ENCODE assay signal across 8 cellular contexts in the genomic region with DNA sequence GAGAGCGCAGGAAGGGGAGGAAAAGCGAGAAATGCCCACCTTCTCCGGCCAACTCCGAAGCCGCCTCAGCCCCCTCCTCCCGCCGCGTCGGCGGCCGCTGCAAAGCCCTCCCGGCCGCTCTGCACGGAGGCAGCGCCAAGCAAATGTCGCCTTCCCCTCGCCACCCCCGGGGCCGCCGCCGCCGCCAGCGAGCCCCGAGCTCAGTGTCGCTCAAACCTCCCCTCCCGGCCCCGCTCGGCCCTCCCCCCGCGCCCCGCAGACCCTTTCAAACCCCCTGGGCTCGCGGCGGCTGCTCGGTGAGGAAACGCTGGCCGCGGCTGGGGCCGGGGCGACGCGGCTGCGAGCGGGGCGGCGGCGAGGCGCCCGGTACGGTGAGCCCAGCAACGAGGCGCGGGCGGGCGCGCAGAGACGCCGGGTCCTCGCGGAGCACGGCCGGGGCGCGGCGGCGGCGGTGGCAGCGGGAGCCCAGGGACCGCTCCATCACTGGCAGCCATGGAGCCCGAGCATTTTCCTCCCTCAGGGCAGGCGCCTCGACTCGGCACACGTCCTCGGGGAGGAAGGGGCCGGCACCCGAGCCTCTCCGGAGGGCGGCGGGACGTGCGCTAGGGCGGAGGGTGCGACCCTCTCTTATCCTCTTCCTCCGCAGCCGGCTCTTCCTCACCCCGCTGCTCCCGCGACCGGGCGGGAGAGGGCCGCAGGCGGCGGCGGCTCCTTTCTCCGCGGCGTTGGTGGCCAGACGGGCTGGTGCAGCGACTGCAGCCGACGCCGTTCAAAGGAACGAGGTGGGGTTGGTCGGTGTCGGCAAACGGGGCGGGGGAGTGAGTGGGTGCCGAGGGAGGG. TPM values are rescaled to one million over a fixed set of nuclear protein-coding genes. Genes with fewer than 3 reads are reported as not detected.
DNase-seq lines count a peak whose midpoint lies in the region; ATAC-seq and TF ChIP-seq lines count a peak whose summit lies in the region.

No MANE protein-coding gene starts in this region.

- peak overlapping the region; percentile 84 for H3K9ac ChIP-seq in HUES48 (ENCODE audit: low read depth, low read length)

- peaks cover 4 to 46% (median 41%) of the 10 kb centered on the region in 4 donors for H3K4me1 Mint-ChIP-seq in CD4-positive, CD25-positive, alpha-beta regulatory T cell
- H3K4me1 Mint-ChIP-seq in activated CD8-positive, alpha-beta T cell treated with anti-CD3 and anti-CD28 coated beads, Interleukin-2, amount 10 ng/mL, durations not matched to agents 7 days and 5 days (ENCODE audit: low read depth) = peaks cover 36% of the 10 kb centered on the region
- peaks cover 60% of the 10 kb centered on the region for H3K4me1 Mint-ChIP-seq in nephron progenitor cell

- H3K36me3 Mint-ChIP-seq in CD4-positive, CD25-positive, alpha-beta regulatory T cell = no peaks in the 10 kb centered on the region
- H3K36me3 Mint-ChIP-seq in activated CD8-positive, alpha-beta T cell treated with anti-CD3 and anti-CD28 coated beads, Interleukin-2, amount 10 ng/mL, durations not matched to agents 7 days and 5 days (ENCODE audit: low read depth) = peaks cover 25% of the 10 kb centered on the region
- H3K36me3 Mint-ChIP-seq in nephron progenitor cell (ENCODE audit: low read depth) = peaks cover 5% of the 10 kb centered on the region

- intact Hi-C loops in tibial artery (cut with DNase I; ENCODE audit: low total_unique reads) = loop anchor here (10.0 kb wide), 3 partner anchors 92 to 328 kb away; no protein-coding TSS in a partner anchor

- peak overlapping the region in 2 of 3 donors; percentile 91 to 93 for H3K27ac Mint-ChIP-seq in CD4-positive, CD25-positive, alpha-beta regulatory T cell
- peak overlapping the region; percentile 92 for H3K27ac Mint-ChIP-seq in activated CD8-positive, alpha-beta T cell treated with anti-CD3 and anti-CD28 coated beads, Interleukin-2, amount 10 ng/mL, durations not matched to agents 7 days and 5 days
- H3K27ac Mint-ChIP-seq in nephron progenitor cell = peak overlapping the region; percentile 84

- no peaks in the 10 kb centered on the region for H3K27me3 ChIP-seq in CD4-positive, CD25-positive, alpha-beta regulatory T cell (ENCODE audit: control insufficient read depth, insufficient read depth, low read length)
- H3K27me3 ChIP-seq in HUES48 (ENCODE audit: control insufficient read depth, insufficient read depth, low read length) (no peaks in the 10 kb centered on the region), esophagus (ENCODE audit: control insufficient read depth in 1 of 2, insufficient read depth in 2 of 2, low read length in 2 of 2) (no peaks in the 10 kb centered on the region), tibial artery (no peaks in the 10 kb centered on the region)

- H3K4me1 ChIP-seq in CD4-positive, CD25-positive, alpha-beta regulatory T cell (ENCODE audit: control insufficient read depth, insufficient read depth, low read length, poor library complexity, severe bottlenecking) = peaks cover 22% of the 10 kb centered on the region
- peaks cover 50% of the 10 kb centered on the region for H3K4me1 ChIP-seq in HUES48 (ENCODE audit: control insufficient read depth, insufficient read depth, low read length)
- peaks cover 2 to 15% of the 10 kb centered on the region in 2 donors for H3K4me1 ChIP-seq in esophagus (ENCODE audit: control insufficient read depth in 2 of 2, insufficient read depth in 2 of 2, low read length in 1 of 2)
- H3K4me1 ChIP-seq in tibial artery = peaks cover 0 to 41% (median 23%) of the 10 kb centered on the region in 4 donors

- peak; percentile 4 to 14 for ATAC-seq in CD4-positive, CD25-positive, alpha-beta regulatory T cell (ENCODE audit: low read depth in 2 of 2)
- peak; percentile 14 for ATAC-seq in GM21360 (IDR thresholded peaks at IDR 0.05; ENCODE audit: unreplicated experiment)
- ATAC-seq in activated CD8-positive, alpha-beta T cell treated with anti-CD3 and anti-CD28 coated beads, Interleukin-2, amount 10 ng/mL, durations not matched to agents 7 days and 5 days = peak; percentile 35

- H3K4me3 Mint-ChIP-seq in CD4-positive, CD25-positive, alpha-beta regulatory T cell = peak overlapping the region; percentile 97 to 99 (median 98)
- peak overlapping the region; percentile 95 for H3K4me3 Mint-ChIP-seq in activated CD8-positive, alpha-beta T cell treated with anti-CD3 and anti-CD28 coated beads, Interleukin-2, amount 10 ng/mL, durations not matched to agents 7 days and 5 days
- peak overlapping the region; percentile 96 for H3K4me3 Mint-ChIP-seq in nephron progenitor cell

- H3K36me3 ChIP-seq in CD4-positive, CD25-positive, alpha-beta regulatory T cell (ENCODE audit: control insufficient read depth, insufficient read depth, low read length) = no peaks in the 10 kb centered on the region
- H3K36me3 ChIP-seq in HUES48 (ENCODE audit: control insufficient read depth, insufficient read depth, low read length) (peaks cover 28% of the 10 kb centered on the region), esophagus (ENCODE audit: control insufficient read depth in 2 of 2, insufficient read depth in 2 of 2, low read length in 1 of 2) (peaks cover 0 to 3% of the 10 kb centered on the region in 2 donors), tibial artery (no peaks in the 10 kb centered on the region)

- POLR2A ChIA-PET in activated CD8-positive, alpha-beta T cell treated with anti-CD3 and anti-CD28 coated beads, Interleukin-2, amount 10 ng/mL, durations not matched to agents 7 days and 5 days (lab: Charles Lee) = interaction anchor here (0.5 to 1.0 kb wide), 3 partner anchors 40 to 353 kb away, joined by 3 to 4 read pairs (median 3); no protein-coding TSS in a partner anchor

- H3K27me3 Mint-ChIP-seq in CD4-positive, CD25-positive, alpha-beta regulatory T cell = peaks cover 9% of the 10 kb centered on the region
- peaks cover 11% of the 10 kb centered on the region for H3K27me3 Mint-ChIP-seq in activated CD8-positive, alpha-beta T cell treated with anti-CD3 and anti-CD28 coated beads, Interleukin-2, amount 10 ng/mL, durations not matched to agents 7 days and 5 days (ENCODE audit: low read depth)
- no peaks in the 10 kb centered on the region for H3K27me3 Mint-ChIP-seq in nephron progenitor cell (ENCODE audit: low read depth, poor library complexity)

- H3K9me3 ChIP-seq in CD4-positive, CD25-positive, alpha-beta regulatory T cell (ENCODE audit: control insufficient read depth in 2 of 2, low read length in 2 of 2) = no peaks in the 10 kb centered on the region
- H3K9me3 ChIP-seq in HUES48 (ENCODE audit: control insufficient read depth, insufficient read depth, low read length) (no peaks in the 10 kb centered on the region), esophagus (ENCODE audit: control insufficient read depth in 2 of 2, insufficient read depth in 1 of 2, low read depth in 1 of 2, low read length in 1 of 2) (no peaks in the 10 kb centered on the region), tibial artery (no peaks in the 10 kb centered on the region)

- DNase-seq in CD4-positive, CD25-positive, alpha-beta regulatory T cell = peak in 2 of 3 donors; percentile 19 to 25
- DNase-seq in activated CD8-positive, alpha-beta T cell treated with anti-CD3 and anti-CD28 coated beads, Interleukin-2, amount 10 ng/mL, durations not matched to agents 7 days and 5 days = no peak
- peak; percentile 63 for DNase-seq in nephron progenitor cell
- no peak for DNase-seq in tibial artery
- DNase-seq in SHP77 treated with DMSO at 0.1 percent for 48 hours (lab: John Stamatoyannopoulos, UW) = no peak

- TF ChIP-seq CTCF in nephron progenitor cell (IDR thresholded peaks at IDR 0.05) = no peak
- TF ChIP-seq CTCF in tibial artery (IDR thresholded peaks at IDR 0.05) = peak in 1 of 2 experiments; percentile 14

- peak overlapping the region; percentile 90 for H3K27ac ChIP-seq in CD4-positive, CD25-positive, alpha-beta regulatory T cell (ENCODE audit: insufficient read depth, low read length, poor library complexity, severe bottlenecking)
- H3K27ac ChIP-seq in HUES48 (ENCODE audit: low read depth, low read length) (peak overlapping the region; percentile 100), esophagus (ENCODE audit: low read depth in 2 of 2, low read length in 1 of 2) (peak overlapping the region; percentile 96 to 98), tibial artery (peak overlapping the region; percentile 98)

- H3K9me3 Mint-ChIP-seq in CD4-positive, CD25-positive, alpha-beta regulatory T cell = peaks cover 0 to 2% (median 0%) of the 10 kb centered on the region in 7 donors
- H3K9me3 Mint-ChIP-seq in activated CD8-positive, alpha-beta T cell treated with anti-CD3 and anti-CD28 coated beads, Interleukin-2, amount 10 ng/mL, durations not matched to agents 7 days and 5 days (ENCODE audit: insufficient read depth) = no peaks in the 10 kb centered on the region
- no peaks in the 10 kb centered on the region for H3K9me3 Mint-ChIP-seq in nephron progenitor cell

- CTCF ChIA-PET in activated CD8-positive, alpha-beta T cell treated with anti-CD3 and anti-CD28 coated beads, Interleukin-2, amount 10 ng/mL, durations not matched to agents 7 days and 5 days (lab: Charles Lee) = no interaction called here

- WGBS in esophagus, 2 donors = 0 to 1% methylated on average over 87 to 108 of the region's 109 CpGs

- H3K4me3 ChIP-seq in CD4-positive, CD25-positive, alpha-beta regulatory T cell (ENCODE audit: low read depth, low read length) = peak overlapping the region; percentile 81
- H3K4me3 ChIP-seq in HUES48 (ENCODE audit: low read depth, low read length) = peak overlapping the region; percentile 84
- peak overlapping the region; percentile 70 to 95 for H3K4me3 ChIP-seq in esophagus (ENCODE audit: low read depth in 1 of 2, low read length in 2 of 2)
- H3K4me3 ChIP-seq in tibial artery = peak overlapping the region; percentile 87 to 98

RNA-seq across cellular contexts. Expression of a gene that starts 0.5 kb away (rescaled TPM):
- total RNA-seq in CD4-positive, CD25-positive, alpha-beta regulatory T cell = 35.9 TPM
- 1 to 10 TPM; 4.0 to 8.1 (median 4.1) TPM for polyA plus RNA-seq in CD4-positive, CD25-positive, alpha-beta regulatory T cell
- 10 to 100 TPM; 13.7 to 15.8 TPM for total RNA-seq in activated CD8-positive, alpha-beta T cell treated with anti-CD3 and anti-CD28 coated beads, Interleukin-2, amount 10 ng/mL, durations not matched to agents 7 days and 5 days
- polyA plus RNA-seq in esophagus = 10 to 100 TPM; 18.5 to 48.6 TPM

Comparison
In these comparisons a context has a peak if more than half of its experiments do, and no peak if none do; other contexts are left out.
1. DNase-seq: peak in CD4-positive, CD25-positive, alpha-beta regulatory T cell (2 of 3) and nephron progenitor cell (single experiment); none in activated CD8-positive, alpha-beta T cell treated with anti-CD3 and anti-CD28 coated beads, Interleukin-2, amount 10 ng/mL, durations not matched to agents 7 days and 5 days (single experiment), tibial artery (0 of 2) and SHP77 treated with DMSO at 0.1 percent for 48 hours (single experiment).
2. Peak in every context shown above with its lines, with median percentiles within 50 percentile points of each other: ATAC-seq, H3K27ac ChIP-seq, H3K4me3 ChIP-seq, H3K27ac Mint-ChIP-seq and H3K4me3 Mint-ChIP-seq.